18 cellular contexts compared by ENCODE assay signal in genomic region chr9:6689893-6690634, GRCh38. TPM values are rescaled to one million over a fixed set of nuclear protein-coding genes. Genes with fewer than 3 reads are reported as not detected.
A peak's percentile ranks its signal among the peaks of the same experiment; 100 is the strongest.
DNase-seq lines count a peak whose midpoint lies in the region; ATAC-seq, FAIRE-seq and TF ChIP-seq lines count a peak whose summit lies in the region.
"Had no signal": no experiment of that assay in that cellular context is flagged by ENCODE, and none has a peak within 500 bp of the region (broad histone marks: within the 10 kb centered on the region; RNA-seq: fewer than 3 reads in every experiment).

No MANE protein-coding gene starts in this region.

- H3K18ac ChIP-seq in mesenchymal stem cell (ENCODE audit: low read depth in 1 of 2, low read length in 2 of 2): no peak overlapping the region

- H3K4me2 ChIP-seq in BLaER1: peak overlapping the region; percentile 76
- no peak overlapping the region for H3K4me2 ChIP-seq in SU-DHL-6 (ENCODE audit: low read depth, low read length, poor library complexity, severe bottlenecking)
- H3K4me2 ChIP-seq in mesenchymal stem cell (ENCODE audit: low read length, poor library complexity, severe bottlenecking): no peak overlapping the region
- H3K4me2 ChIP-seq: GM23338 had no signal

- no peak overlapping the region for H2AFZ ChIP-seq in SU-DHL-6 (ENCODE audit: low read depth, low read length, severe bottlenecking)
- no peak overlapping the region for H2AFZ ChIP-seq in mesenchymal stem cell (ENCODE audit: low read depth, low read length)
- H2AFZ ChIP-seq: GM23338 had no signal

- peaks cover 95% of the 10 kb centered on the region for H3K4me1 ChIP-seq in BLaER1
- peaks cover 10% of the 10 kb centered on the region for H3K4me1 ChIP-seq in HAP-1
- H3K4me1 ChIP-seq in mesenchymal stem cell (ENCODE audit: control insufficient read depth, insufficient read depth, low read depth, low read length): no peaks in the 10 kb centered on the region
- H3K4me1 ChIP-seq: sigmoid colon, stomach had no signal

- no peak overlapping the region for H2BK120ac ChIP-seq in mesenchymal stem cell (ENCODE audit: low read depth, low read length)

- no peaks in the 10 kb centered on the region for H3K27me3 ChIP-seq in BLaER1
- no peaks in the 10 kb centered on the region for H3K27me3 ChIP-seq in SU-DHL-6 (ENCODE audit: low read length)
- no peaks in the 10 kb centered on the region for H3K27me3 ChIP-seq in HAP-1 (ENCODE audit: low read depth)
- no peaks in the 10 kb centered on the region for H3K27me3 ChIP-seq in mesenchymal stem cell (ENCODE audit: control insufficient read depth in 1 of 2, insufficient read depth in 1 of 2, low read length in 2 of 2)
- H3K27me3 ChIP-seq: heart right ventricle, ovary, sigmoid colon, stomach had no signal

- no peak overlapping the region for H3K14ac ChIP-seq in mesenchymal stem cell (ENCODE audit: low read length in 2 of 2)

- no peak for TF ChIP-seq CTCF in SU-DHL-6 (IDR thresholded peaks at IDR 0.05; ENCODE audit: insufficient read depth, low read length, poor library complexity, severe bottlenecking)

- H4K8ac ChIP-seq in mesenchymal stem cell (ENCODE audit: low read length): no peak overlapping the region

- no peak overlapping the region for H2BK5ac ChIP-seq in mesenchymal stem cell (ENCODE audit: low read depth, low read length, poor library complexity, severe bottlenecking)

- H3K23ac ChIP-seq in mesenchymal stem cell (ENCODE audit: low read length in 2 of 2): no peak overlapping the region

- FAIRE-seq in RCC 7860 (lab: Jason Lieb, UNC): no peak
- FAIRE-seq: astrocyte had no signal

- H2AK5ac ChIP-seq in mesenchymal stem cell (ENCODE audit: low read length, severe bottlenecking): no peak overlapping the region

- WGBS in mesenchymal stem cell: 82% methylated on average over 2 of the region's 2 CpGs

- ATAC-seq in GM18502 (IDR thresholded peaks at IDR 0.05; ENCODE audit: poor library complexity, unreplicated experiment) (peak; percentile 39), HG03196 (IDR thresholded peaks at IDR 0.05; ENCODE audit: unreplicated experiment) (peak; percentile 41), HG02884 (IDR thresholded peaks at IDR 0.05; ENCODE audit: unreplicated experiment) (no peak)
- ATAC-seq: GM23338, heart right ventricle, SK-N-SH treated with all-trans-retinoic acid at 6 μM for 48 hours had no signal

- DNase-seq in RCC 7860 (ENCODE audit: low spot score): no peak
- no peak for DNase-seq in HAP-1 (ENCODE audit: low spot score in 2 of 2)
- no peak for DNase-seq in mesenchymal stem cell
- DNase-seq: activated CD4-positive, alpha-beta T cell treated with anti-CD3 and anti-CD28 coated beads, Interleukin-2, amount 10 ng/mL, durations not matched to agents 24 days and 14 days; endodermal cell; heart right ventricle; NCI-H146; ovary; sigmoid colon; stomach had no signal

- no peaks in the 10 kb centered on the region for H3K9me2 ChIP-seq in SU-DHL-6 (replicated peaks; ENCODE audit: insufficient read depth, low read length)

- in situ Hi-C loops in HAP-1 (cut with MboI; ENCODE audit: low sequenced_read_pairs): no loop called here

- H3K79me2 ChIP-seq in SU-DHL-6 (ENCODE audit: insufficient read depth, low read length): peaks cover under 1% of the 10 kb centered on the region; the same call in 1 of the 2 replicates

- peak overlapping the region; percentile 52 for H3K4me3 ChIP-seq in BLaER1
- H3K4me3 ChIP-seq in SU-DHL-6 (ENCODE audit: insufficient read depth, low read length, poor library complexity, severe bottlenecking): no peak overlapping the region
- H3K4me3 ChIP-seq in HAP-1: no peak overlapping the region
- H3K4me3 ChIP-seq in mesenchymal stem cell (ENCODE audit: insufficient read depth in 1 of 2, low read depth in 1 of 2, low read length in 2 of 2): no peak overlapping the region
- H3K4me3 ChIP-seq: GM23338, heart right ventricle, ovary, sigmoid colon, stomach had no signal

- no peak overlapping the region for H3K4ac ChIP-seq in mesenchymal stem cell (ENCODE audit: low read depth in 1 of 2, low read length in 2 of 2)

- no peak overlapping the region for H4K91ac ChIP-seq in mesenchymal stem cell (ENCODE audit: low read length)

- no peak overlapping the region for H2BK12ac ChIP-seq in mesenchymal stem cell (ENCODE audit: low read length in 2 of 2)

- H3K9me3 ChIP-seq in BLaER1 (no peaks in the 10 kb centered on the region), SU-DHL-6 (ENCODE audit: insufficient read depth, low read length) (no peaks in the 10 kb centered on the region), HAP-1 (no peaks in the 10 kb centered on the region), mesenchymal stem cell (ENCODE audit: control insufficient read depth, low read length) (no peaks in the 10 kb centered on the region)
- H3K9me3 ChIP-seq: heart right ventricle, ovary, sigmoid colon, stomach had no signal

- H2BK15ac ChIP-seq in mesenchymal stem cell (ENCODE audit: low read depth, poor library complexity, severe bottlenecking): no peak overlapping the region

- peaks cover 10% of the 10 kb centered on the region for H3F3A ChIP-seq in SU-DHL-6 (ENCODE audit: insufficient read depth)

- peak overlapping the region; percentile 87 for H3K27ac ChIP-seq in BLaER1
- peak overlapping the region; percentile 28; the same call in 1 of the 2 replicates for H3K27ac ChIP-seq in SU-DHL-6 (ENCODE audit: low read depth, low read length)
- H3K27ac ChIP-seq in mesenchymal stem cell (ENCODE audit: low read length, poor library complexity, severe bottlenecking): no peak overlapping the region
- H3K27ac ChIP-seq: ovary, sigmoid colon, stomach had no signal

- H3K9ac ChIP-seq in BLaER1: peak overlapping the region; percentile 76
- H3K9ac ChIP-seq in SU-DHL-6 (ENCODE audit: low read length): no peak overlapping the region
- no peak overlapping the region for H3K9ac ChIP-seq in mesenchymal stem cell (ENCODE audit: low read length)

- peaks cover 6% of the 10 kb centered on the region for H3K79me1 ChIP-seq in mesenchymal stem cell (replicated peaks; ENCODE audit: low read length, poor library complexity, severe bottlenecking)

- H4K20me1 ChIP-seq in BLaER1 (no peaks in the 10 kb centered on the region), SU-DHL-6 (ENCODE audit: low read depth, low read length) (no peaks in the 10 kb centered on the region)

- peaks cover 4% of the 10 kb centered on the region; the same call in 1 of the 2 replicates for H3K36me3 ChIP-seq in BLaER1
- H3K36me3 ChIP-seq in SU-DHL-6 (ENCODE audit: low read length): no peaks in the 10 kb centered on the region; the same call in 1 of the 2 replicates
- no peaks in the 10 kb centered on the region for H3K36me3 ChIP-seq in HAP-1 (replicated peaks)
- H3K36me3 ChIP-seq in mesenchymal stem cell (ENCODE audit: control insufficient read depth in 1 of 2, insufficient read depth in 2 of 2, low read depth in 1 of 2, low read length in 2 of 2): peaks cover 0 to 9% of the 10 kb centered on the region in 2 experiments
- H3K36me3 ChIP-seq: heart right ventricle, ovary, sigmoid colon had no signal

RNA-seq across cellular contexts. Expression of gene GLDC, which starts 44.5 kb away (rescaled TPM):
- 0.28 TPM for polyA plus RNA-seq in mesenchymal stem cell (2013, experiment 1 of 2)
- 0.45 TPM for polyA plus RNA-seq in mesenchymal stem cell (2013, experiment 2 of 2)
